In the genomic region with DNA sequence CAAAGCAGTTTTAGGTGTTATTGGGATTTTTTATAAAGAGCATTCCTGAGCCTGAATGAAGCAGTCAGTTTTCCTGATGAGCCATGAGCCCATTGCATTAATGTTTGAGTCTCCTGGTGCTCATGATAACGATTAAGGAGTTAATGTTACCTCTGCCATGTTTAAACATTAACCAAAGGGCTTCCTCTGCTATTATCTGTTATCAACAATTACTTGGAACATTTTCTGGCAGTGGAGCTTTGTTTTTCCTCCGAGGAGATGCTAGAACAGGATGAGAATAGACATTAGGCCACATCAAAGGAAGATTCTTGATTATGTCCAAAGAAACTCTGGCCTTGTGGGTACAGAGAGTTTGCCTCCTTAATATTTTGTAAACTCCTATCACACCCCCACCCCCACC, we compare ENCODE assay signal across 1 cellular context.
TF ChIP-seq lines count a peak whose summit lies in the region.

No MANE protein-coding gene starts in this region.

TF ChIP-seq in HCT116, 20 proteins besides CTCF, POLR2A, EP300 and RAD21 (continued from another document):
- TF ChIP-seq, protein P1, sequence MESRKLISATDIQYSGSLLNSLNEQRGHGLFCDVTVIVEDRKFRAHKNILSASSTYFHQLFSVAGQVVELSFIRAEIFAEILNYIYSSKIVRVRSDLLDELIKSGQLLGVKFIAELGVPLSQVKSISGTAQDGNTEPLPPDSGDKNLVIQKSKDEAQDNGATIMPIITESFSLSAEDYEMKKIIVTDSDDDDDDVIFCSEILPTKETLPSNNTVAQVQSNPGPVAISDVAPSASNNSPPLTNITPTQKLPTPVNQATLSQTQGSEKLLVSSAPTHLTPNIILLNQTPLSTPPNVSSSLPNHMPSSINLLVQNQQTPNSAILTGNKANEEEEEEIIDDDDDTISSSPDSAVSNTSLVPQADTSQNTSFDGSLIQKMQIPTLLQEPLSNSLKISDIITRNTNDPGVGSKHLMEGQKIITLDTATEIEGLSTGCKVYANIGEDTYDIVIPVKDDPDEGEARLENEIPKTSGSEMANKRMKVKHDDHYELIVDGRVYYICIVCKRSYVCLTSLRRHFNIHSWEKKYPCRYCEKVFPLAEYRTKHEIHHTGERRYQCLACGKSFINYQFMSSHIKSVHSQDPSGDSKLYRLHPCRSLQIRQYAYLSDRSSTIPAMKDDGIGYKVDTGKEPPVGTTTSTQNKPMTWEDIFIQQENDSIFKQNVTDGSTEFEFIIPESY (IDR thresholded peaks at IDR 0.05; ENCODE audit: extremely low read depth, insufficient replicate concordance, low read length): no peak
- TF ChIP-seq ZFX (IDR thresholded peaks at IDR 0.05): no peak
- no peak for TF ChIP-seq ELF1 (IDR thresholded peaks at IDR 0.05; ENCODE audit: borderline replicate concordance, low read depth)
- no peak for TF ChIP-seq MAX (IDR thresholded peaks at IDR 0.05)
- no peak for TF ChIP-seq FOSL1 (IDR thresholded peaks at IDR 0.05; ENCODE audit: low read depth)
- no peak for TF ChIP-seq EZH2phosphoT487 (IDR thresholded peaks at IDR 0.05; ENCODE audit: borderline replicate concordance)
- TF ChIP-seq EGR1 (IDR thresholded peaks at IDR 0.05; ENCODE audit: low read depth): no peak
- no peak for TF ChIP-seq TCF7L2 (IDR thresholded peaks at IDR 0.05; ENCODE audit: borderline replicate concordance, extremely low read depth, insufficient read depth, insufficient read length)
- no peak for TF ChIP-seq REST (IDR thresholded peaks at IDR 0.05; ENCODE audit: low read depth)
- no peak for TF ChIP-seq EZH2 (IDR thresholded peaks at IDR 0.05)
